In the genomic region with DNA sequence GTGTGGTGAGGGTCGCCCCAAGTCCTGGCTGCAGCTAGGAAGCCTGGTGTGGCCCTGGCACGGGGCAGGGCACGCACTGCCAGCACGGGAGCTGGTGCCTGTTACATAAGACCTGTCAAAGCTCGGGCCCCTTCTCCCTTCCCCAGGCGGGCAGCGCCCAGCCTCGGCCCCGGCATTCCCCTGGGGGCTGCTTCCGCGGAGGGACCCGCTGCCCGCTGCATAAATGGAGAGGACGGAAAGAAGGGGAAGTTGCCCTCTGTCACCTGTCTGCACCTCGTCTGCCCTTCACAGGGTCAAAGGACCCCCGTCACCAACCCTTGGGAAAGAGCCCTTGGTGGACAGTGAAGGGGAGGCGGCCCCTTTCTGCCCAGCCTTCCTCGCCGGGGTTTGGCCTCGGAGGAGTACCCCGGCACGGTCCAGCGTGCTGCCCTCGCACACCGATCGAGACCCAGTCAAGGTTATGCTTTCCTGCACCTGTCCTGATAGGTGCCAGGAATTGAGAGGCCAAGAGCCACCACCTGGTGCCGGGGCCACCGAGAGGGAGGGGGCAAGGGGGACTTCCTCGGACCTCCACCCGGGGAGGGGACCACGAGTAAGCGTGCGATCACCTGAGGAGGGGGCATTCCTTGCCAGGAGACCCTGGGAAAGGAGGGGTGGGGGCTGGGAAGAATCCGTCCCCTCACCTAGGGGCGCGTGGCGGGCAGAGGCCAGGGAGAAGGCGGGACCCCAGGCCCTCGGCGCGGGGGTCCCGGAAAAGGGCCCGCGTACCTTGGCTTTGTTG, we compare ENCODE assay signal across 10 cellular contexts. TPM values are rescaled to one million over a fixed set of nuclear protein-coding genes. Genes with fewer than 3 reads are reported as not detected.
DNase-seq lines count a peak whose midpoint lies in the region; ATAC-seq, FAIRE-seq and TF ChIP-seq lines count a peak whose summit lies in the region.
"Had no signal": no experiment of that assay in that cellular context is flagged by ENCODE, and none has a peak within 500 bp of the region (broad histone marks: within the 10 kb centered on the region; RNA-seq: fewer than 3 reads in every experiment).

No MANE protein-coding gene starts in this region.

- H3K27me3 ChIP-seq in GM06990 (replicated peaks; ENCODE audit: control insufficient read depth, insufficient read depth, low read length) (peaks cover 2% of the 10 kb centered on the region; the same call in 1 of the 2 replicates), iPS DF 6.9 (ENCODE audit: control insufficient read depth, insufficient read depth, low read length) (peaks cover 14% of the 10 kb centered on the region; the same call in 1 of the 2 replicates)

- no peak overlapping the region for H3K27ac Mint-ChIP-seq in T-helper 17 cell
- H3K27ac Mint-ChIP-seq: activated naive CD8-positive, alpha-beta T cell treated with anti-CD3 and anti-CD28 coated beads, Interleukin-2, amount 10 ng/mL, durations not matched to agents 7 days and 5 days had no signal

- H3K27ac ChIP-seq in iPS DF 6.9 (ENCODE audit: low read length): no peak overlapping the region

- DNase-seq in GM06990 (ENCODE audit: extremely low read depth, insufficient read length) (no peak), T-helper 17 cell (no peak), iPS DF 6.9 (ENCODE audit: low read depth, low spot score) (no peak), skeletal muscle cell (ENCODE audit: low read depth) (no peak), GM12891 (ENCODE audit: insufficient read length, low spot score) (no peak)
- DNase-seq in stimulated activated CD4-positive, alpha-beta T cell treated with anti-CD3 and anti-CD28 coated beads, Interleukin-4, amount 100 ng/mL, for 1 hour: no peak

- peaks cover 10% of the 10 kb centered on the region for H3K4me1 Mint-ChIP-seq in T-helper 17 cell

- H3K36me3 ChIP-seq in GM06990 (ENCODE audit: control insufficient read depth, insufficient read depth, low read length) (no peaks in the 10 kb centered on the region), iPS DF 6.9 (ENCODE audit: control insufficient read depth, insufficient read depth, low read length) (no peaks in the 10 kb centered on the region)

- FAIRE-seq in GM12891 (lab: Jason Lieb, UNC): no peak
- FAIRE-seq: GM12878 had no signal

- ATAC-seq in T-helper 17 cell (no peak), HG03520 (IDR thresholded peaks at IDR 0.05; ENCODE audit: unreplicated experiment) (no peak), GM21717 (IDR thresholded peaks at IDR 0.05; ENCODE audit: unreplicated experiment) (no peak)

- H3K9me3 ChIP-seq in T-helper 17 cell (ENCODE audit: control insufficient read depth, low read length, poor library complexity, severe bottlenecking): no peaks in the 10 kb centered on the region
- H3K9me3 ChIP-seq in iPS DF 6.9 (ENCODE audit: control insufficient read depth, insufficient read depth, low read length): no peaks in the 10 kb centered on the region

- TF ChIP-seq POLR2A in GM12891 (IDR thresholded peaks at IDR 0.05; ENCODE audit: low read depth, low read length): no peak

- peak overlapping the region; percentile 37 for H3K4me3 ChIP-seq in GM06990 (replicated peaks; ENCODE audit: low read depth, low read length)
- H3K4me3 ChIP-seq in iPS DF 6.9 (ENCODE audit: low read length): peak overlapping the region; percentile 50; the same call in 1 of the 2 replicates
- peak overlapping the region; percentile 51 for H3K4me3 ChIP-seq in skeletal muscle cell (ENCODE audit: low read depth, low read length)
- H3K4me3 ChIP-seq: GM12878 had no signal

- WGBS in iPS DF 6.9 (ENCODE audit: insufficient coverage, insufficient read length): no CpG with 5 or more reads among the region's 44 CpGs

- peak overlapping the region; percentile 70 for H3K4me3 Mint-ChIP-seq in T-helper 17 cell
- H3K4me3 Mint-ChIP-seq: activated naive CD8-positive, alpha-beta T cell treated with anti-CD3 and anti-CD28 coated beads, Interleukin-2, amount 10 ng/mL, durations not matched to agents 7 days and 5 days had no signal

- H3K4me1 ChIP-seq in iPS DF 6.9 (ENCODE audit: control insufficient read depth, insufficient read depth, low read length): peaks cover 9% of the 10 kb centered on the region

- no peak for TF ChIP-seq CTCF in GM06990 (IDR thresholded peaks at IDR 0.05; ENCODE audit: insufficient read depth, low read length, poor library complexity, severe bottlenecking)

- H3K27me3 Mint-ChIP-seq in T-helper 17 cell: peaks cover 69% of the 10 kb centered on the region

- no peaks in the 10 kb centered on the region for H3K36me3 Mint-ChIP-seq in T-helper 17 cell (ENCODE audit: low read depth)
- H3K36me3 Mint-ChIP-seq: activated naive CD8-positive, alpha-beta T cell treated with anti-CD3 and anti-CD28 coated beads, Interleukin-2, amount 10 ng/mL, durations not matched to agents 7 days and 5 days had no signal

TF ChIP-seq in GM12891, 5 proteins besides CTCF, POLR2A, EP300 and RAD21:
- TF ChIP-seq TAF1 (IDR thresholded peaks at IDR 0.05; ENCODE audit: low read depth, low read length): no peak

RNA-seq across cellular contexts. Expression of a gene that starts 16.8 kb away (rescaled TPM):
- total RNA-seq in T-helper 17 cell: not detected
- polyA plus RNA-seq in GM12891 (2012; ENCODE audit: low read depth, missing spikeins): not detected
- total RNA-seq: activated naive CD8-positive, alpha-beta T cell treated with anti-CD3 and anti-CD28 coated beads, Interleukin-2, amount 10 ng/mL, durations not matched to agents 7 days and 5 days; GM12878 had no signal
- polyA plus RNA-seq: GM12878 had no signal

RNA-seq across cellular contexts. Expression of a gene that starts 18.2 kb away (rescaled TPM):
- total RNA-seq in T-helper 17 cell: 1 to 10 TPM; 1.7 to 5.2 TPM
- 0.04 TPM for polyA plus RNA-seq in GM12891 (2012; ENCODE audit: low read depth, missing spikeins)

RNA-seq across cellular contexts. Expression of a gene that starts 22.6 kb away (rescaled TPM):
- not detected for total RNA-seq in T-helper 17 cell
- not detected for polyA plus RNA-seq in GM12891 (2012; ENCODE audit: low read depth, missing spikeins)
- total RNA-seq: activated naive CD8-positive, alpha-beta T cell treated with anti-CD3 and anti-CD28 coated beads, Interleukin-2, amount 10 ng/mL, durations not matched to agents 7 days and 5 days; GM12878 had no signal
- polyA plus RNA-seq: GM12878 had no signal

RNA-seq across cellular contexts. Expression of a gene that starts 28.9 kb away (rescaled TPM):
- 10 to 100 TPM; 15.3 to 19.0 TPM for total RNA-seq in T-helper 17 cell
- 14.5 TPM for polyA plus RNA-seq in GM12891 (2012; ENCODE audit: low read depth, missing spikeins)

RNA-seq across cellular contexts. Expression of a gene that starts 46.3 kb away (rescaled TPM):
- 10 to 100 TPM; 25.6 to 54.0 TPM for total RNA-seq in T-helper 17 cell
- 0.39 TPM for polyA plus RNA-seq in GM12891 (2012; ENCODE audit: low read depth, missing spikeins)
